In the genomic region with DNA sequence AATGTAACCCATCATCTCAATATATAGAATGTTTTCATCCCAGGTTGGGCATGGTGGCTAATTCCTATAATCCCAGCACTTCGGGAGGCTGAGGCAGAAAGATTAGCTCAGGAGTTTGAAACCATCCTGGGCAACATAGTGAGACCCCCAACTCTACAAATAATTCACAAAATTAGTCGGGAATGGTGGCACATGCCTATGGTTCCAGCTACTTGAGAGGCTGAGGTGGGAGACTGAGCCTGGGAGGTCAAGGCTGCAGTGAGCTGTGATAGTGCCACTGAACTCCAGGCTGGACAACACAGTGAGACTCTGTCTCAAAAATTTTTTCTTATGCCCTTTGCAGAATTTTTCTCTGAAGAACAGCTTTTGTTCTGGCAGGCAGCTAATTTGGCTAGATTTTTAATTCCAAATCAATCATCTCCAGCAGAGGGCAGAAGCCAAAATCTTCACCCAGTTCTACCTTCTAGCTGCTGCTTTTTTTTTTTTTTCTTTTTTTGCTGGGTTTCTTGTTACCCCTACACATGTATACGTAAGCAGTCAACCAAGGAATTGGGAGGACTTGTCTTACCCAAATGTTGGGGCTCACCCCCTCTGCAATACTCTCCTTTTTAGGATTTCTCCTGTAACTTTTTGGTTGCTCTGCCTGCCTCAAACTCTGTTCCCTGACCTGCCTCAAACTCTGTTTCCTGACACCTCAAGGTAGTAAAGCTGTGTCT, we compare ENCODE assay signal across 1 cellular context.
TF ChIP-seq lines count a peak whose summit lies in the region.

No MANE protein-coding gene starts in this region.

TF ChIP-seq in GM12878, 131 proteins besides CTCF, POLR2A, EP300 and RAD21:
- TF ChIP-seq ZNF384 (IDR thresholded peaks at IDR 0.05; ENCODE audit: borderline replicate concordance, low read depth, low read length) (peak; percentile 92), SMC3 (IDR thresholded peaks at IDR 0.05; ENCODE audit: borderline replicate concordance, low read length) (peak; percentile 28; the same call in 1 of the 2 replicates), DPF2 (IDR thresholded peaks at IDR 0.05) (no peak)
